Comparison of ENCODE assay signal across 1 cellular context in the genomic region with DNA sequence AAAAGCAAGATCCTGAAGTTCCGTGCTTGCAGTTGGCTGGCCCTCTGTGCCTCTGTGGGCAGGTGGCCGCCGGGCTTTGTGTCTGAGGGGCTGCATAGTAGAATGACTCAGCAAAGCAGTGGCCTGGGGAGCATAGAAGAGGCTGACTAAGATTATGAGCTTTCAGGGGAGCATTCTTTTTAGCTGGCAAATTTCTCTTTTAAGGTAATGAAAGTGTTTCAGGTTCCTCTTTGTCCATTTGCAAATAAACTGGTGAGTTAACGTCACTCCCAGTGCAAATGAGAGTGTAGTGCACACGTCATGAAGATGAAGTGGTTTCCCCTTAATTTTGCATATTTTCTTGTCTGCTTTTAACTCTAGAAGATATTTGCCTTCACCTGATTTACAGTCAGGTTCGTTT.
A peak's percentile ranks its signal among the peaks of the same experiment; 100 is the strongest.
TF ChIP-seq lines count a peak whose summit lies in the region.

No MANE protein-coding gene starts in this region.

TF ChIP-seq in GM12878, 131 proteins besides CTCF, POLR2A, EP300 and RAD21 (continued from another document and continues in another):
- TF ChIP-seq, protein P1, sequence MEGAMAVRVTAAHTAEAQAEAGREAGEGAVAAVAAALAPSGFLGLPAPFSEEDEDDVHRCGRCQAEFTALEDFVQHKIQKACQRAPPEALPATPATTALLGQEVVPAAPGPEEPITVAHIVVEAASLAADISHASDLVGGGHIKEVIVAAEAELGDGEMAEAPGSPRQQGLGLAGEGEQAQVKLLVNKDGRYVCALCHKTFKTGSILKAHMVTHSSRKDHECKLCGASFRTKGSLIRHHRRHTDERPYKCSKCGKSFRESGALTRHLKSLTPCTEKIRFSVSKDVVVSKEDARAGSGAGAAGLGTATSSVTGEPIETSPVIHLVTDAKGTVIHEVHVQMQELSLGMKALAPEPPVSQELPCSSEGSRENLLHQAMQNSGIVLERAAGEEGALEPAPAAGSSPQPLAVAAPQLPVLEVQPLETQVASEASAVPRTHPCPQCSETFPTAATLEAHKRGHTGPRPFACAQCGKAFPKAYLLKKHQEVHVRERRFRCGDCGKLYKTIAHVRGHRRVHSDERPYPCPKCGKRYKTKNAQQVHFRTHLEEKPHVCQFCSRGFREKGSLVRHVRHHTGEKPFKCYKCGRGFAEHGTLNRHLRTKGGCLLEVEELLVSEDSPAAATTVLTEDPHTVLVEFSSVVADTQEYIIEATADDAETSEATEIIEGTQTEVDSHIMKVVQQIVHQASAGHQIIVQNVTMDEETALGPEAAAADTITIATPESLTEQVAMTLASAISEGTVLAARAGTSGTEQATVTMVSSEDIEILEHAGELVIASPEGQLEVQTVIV (IDR thresholded peaks at IDR 0.05; ENCODE audit: borderline replicate concordance, partially characterized antibody), result no peak
- TF ChIP-seq SRF (IDR thresholded peaks at IDR 0.05; ENCODE audit: low read depth in 2 of 2, low read length in 2 of 2) (peak in 1 of 2 experiments; percentile 81; a peak in 1 of 4 replicates), MYC (IDR thresholded peaks at IDR 0.05; ENCODE audit: insufficient read depth, insufficient read length, insufficient replicate concordance, low read length, severe bottlenecking) (no peak), CBX3 (IDR thresholded peaks at IDR 0.05; ENCODE audit: borderline replicate concordance, low read depth) (no peak), ETV6 (conservative IDR thresholded peaks at IDR 0.05 in 1 of 2, IDR thresholded peaks at IDR 0.05 in 1 of 2; ENCODE audit: borderline replicate concordance in 1 of 2, low read depth in 1 of 2) (0 out of 4 replicates have a peak, but pooled peaks of 1 of the 2 experiments have one; percentile 15), STAT1 (conservative IDR thresholded peaks at IDR 0.05) (no peak), POU2F2 (IDR thresholded peaks at IDR 0.05; ENCODE audit: borderline replicate concordance, low read depth, low read length) (peak; percentile 98), KLF5 (IDR thresholded peaks at IDR 0.05; ENCODE audit: partially characterized antibody) (peak; percentile 94), ESRRA (IDR thresholded peaks at IDR 0.05; ENCODE audit: low read length) (no peak; the same call in 1 of the 2 replicates), RBBP5 (conservative IDR thresholded peaks at IDR 0.05) (no peak), CBFB (IDR thresholded peaks at IDR 0.05; ENCODE audit: low read depth) (0 out of 2 replicates have a peak, but pooled peaks have one; percentile 38), MAX (IDR thresholded peaks at IDR 0.05; ENCODE audit: low read depth, low read length) (no peak), ASH2L (IDR thresholded peaks at IDR 0.05; ENCODE audit: borderline replicate concordance, low read depth) (no peak), MXI1 (IDR thresholded peaks at IDR 0.05; ENCODE audit: low read depth, low read length) (peak; percentile 65; the same call in 1 of the 2 replicates), BCL11A (IDR thresholded peaks at IDR 0.05; ENCODE audit: low read depth, low read length) (peak; percentile 90), HDGF (IDR thresholded peaks at IDR 0.05) (no peak), LARP7 (IDR thresholded peaks at IDR 0.05) (no peak), SREBF1 (IDR thresholded peaks at IDR 0.05; ENCODE audit: low read length) (peak; percentile 63; the same call in 1 of the 2 replicates), SMAD5 (IDR thresholded peaks at IDR 0.05; ENCODE audit: low read depth) (no peak), ZNF274 (IDR thresholded peaks at IDR 0.05; ENCODE audit: insufficient read depth, insufficient read length) (no peak), NFXL1 (IDR thresholded peaks at IDR 0.05; ENCODE audit: borderline replicate concordance) (no peak), TCF12 (IDR thresholded peaks at IDR 0.05; ENCODE audit: low read depth, low read length) (peak; percentile 92), DPF2 (IDR thresholded peaks at IDR 0.05) (peak; percentile 94), EZH2 (IDR thresholded peaks at IDR 0.05; ENCODE audit: borderline replicate concordance, control insufficient read depth, low read depth, low read length) (no peak), IRF5 (IDR thresholded peaks at IDR 0.05; ENCODE audit: borderline replicate concordance) (no peak), NR2C2 (IDR thresholded peaks at IDR 0.05; ENCODE audit: borderline replicate concordance, control insufficient read depth, insufficient read length, low read depth) (no peak), YY1 (IDR thresholded peaks at IDR 0.05; ENCODE audit: low read depth, low read length) (peak; percentile 40; the same call in 1 of the 2 replicates), PAX8 (IDR thresholded peaks at IDR 0.05) (no peak), BMI1 (IDR thresholded peaks at IDR 0.05; ENCODE audit: borderline replicate concordance) (peak; percentile 78; the same call in 1 of the 2 replicates), ZNF384 (IDR thresholded peaks at IDR 0.05; ENCODE audit: borderline replicate concordance, low read depth, low read length) (no peak; the same call in 1 of the 2 replicates), CEBPB (IDR thresholded peaks at IDR 0.05; ENCODE audit: borderline replicate concordance in 1 of 2, low read depth in 2 of 2, low read length in 2 of 2) (no peak), TARDBP (IDR thresholded peaks at IDR 0.05; ENCODE audit: borderline replicate concordance) (no peak), BRCA1 (IDR thresholded peaks at IDR 0.05; ENCODE audit: low read depth, low read length) (no peak), POLR2AphosphoS2 (IDR thresholded peaks at IDR 0.05; ENCODE audit: low read depth, low read length) (no peak), ZNF24 (IDR thresholded peaks at IDR 0.05) (0 out of 2 replicates have a peak, but pooled peaks have one; percentile 33), KDM1A (IDR thresholded peaks at IDR 0.05; ENCODE audit: borderline replicate concordance) (no peak)
- TF ChIP-seq, protein P2, sequence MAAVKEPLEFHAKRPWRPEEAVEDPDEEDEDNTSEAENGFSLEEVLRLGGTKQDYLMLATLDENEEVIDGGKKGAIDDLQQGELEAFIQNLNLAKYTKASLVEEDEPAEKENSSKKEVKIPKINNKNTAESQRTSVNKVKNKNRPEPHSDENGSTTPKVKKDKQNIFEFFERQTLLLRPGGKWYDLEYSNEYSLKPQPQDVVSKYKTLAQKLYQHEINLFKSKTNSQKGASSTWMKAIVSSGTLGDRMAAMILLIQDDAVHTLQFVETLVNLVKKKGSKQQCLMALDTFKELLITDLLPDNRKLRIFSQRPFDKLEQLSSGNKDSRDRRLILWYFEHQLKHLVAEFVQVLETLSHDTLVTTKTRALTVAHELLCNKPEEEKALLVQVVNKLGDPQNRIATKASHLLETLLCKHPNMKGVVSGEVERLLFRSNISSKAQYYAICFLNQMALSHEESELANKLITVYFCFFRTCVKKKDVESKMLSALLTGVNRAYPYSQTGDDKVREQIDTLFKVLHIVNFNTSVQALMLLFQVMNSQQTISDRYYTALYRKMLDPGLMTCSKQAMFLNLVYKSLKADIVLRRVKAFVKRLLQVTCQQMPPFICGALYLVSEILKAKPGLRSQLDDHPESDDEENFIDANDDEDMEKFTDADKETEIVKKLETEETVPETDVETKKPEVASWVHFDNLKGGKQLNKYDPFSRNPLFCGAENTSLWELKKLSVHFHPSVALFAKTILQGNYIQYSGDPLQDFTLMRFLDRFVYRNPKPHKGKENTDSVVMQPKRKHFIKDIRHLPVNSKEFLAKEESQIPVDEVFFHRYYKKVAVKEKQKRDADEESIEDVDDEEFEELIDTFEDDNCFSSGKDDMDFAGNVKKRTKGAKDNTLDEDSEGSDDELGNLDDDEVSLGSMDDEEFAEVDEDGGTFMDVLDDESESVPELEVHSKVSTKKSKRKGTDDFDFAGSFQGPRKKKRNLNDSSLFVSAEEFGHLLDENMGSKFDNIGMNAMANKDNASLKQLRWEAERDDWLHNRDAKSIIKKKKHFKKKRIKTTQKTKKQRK (IDR thresholded peaks at IDR 0.05; ENCODE audit: low read depth, low read length), result no peak
- TF ChIP-seq, protein P3, sequence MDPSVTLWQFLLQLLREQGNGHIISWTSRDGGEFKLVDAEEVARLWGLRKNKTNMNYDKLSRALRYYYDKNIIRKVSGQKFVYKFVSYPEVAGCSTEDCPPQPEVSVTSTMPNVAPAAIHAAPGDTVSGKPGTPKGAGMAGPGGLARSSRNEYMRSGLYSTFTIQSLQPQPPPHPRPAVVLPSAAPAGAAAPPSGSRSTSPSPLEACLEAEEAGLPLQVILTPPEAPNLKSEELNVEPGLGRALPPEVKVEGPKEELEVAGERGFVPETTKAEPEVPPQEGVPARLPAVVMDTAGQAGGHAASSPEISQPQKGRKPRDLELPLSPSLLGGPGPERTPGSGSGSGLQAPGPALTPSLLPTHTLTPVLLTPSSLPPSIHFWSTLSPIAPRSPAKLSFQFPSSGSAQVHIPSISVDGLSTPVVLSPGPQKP (IDR thresholded peaks at IDR 0.05; ENCODE audit: low read depth, low read length), result no peak
- TF ChIP-seq, protein P4, sequence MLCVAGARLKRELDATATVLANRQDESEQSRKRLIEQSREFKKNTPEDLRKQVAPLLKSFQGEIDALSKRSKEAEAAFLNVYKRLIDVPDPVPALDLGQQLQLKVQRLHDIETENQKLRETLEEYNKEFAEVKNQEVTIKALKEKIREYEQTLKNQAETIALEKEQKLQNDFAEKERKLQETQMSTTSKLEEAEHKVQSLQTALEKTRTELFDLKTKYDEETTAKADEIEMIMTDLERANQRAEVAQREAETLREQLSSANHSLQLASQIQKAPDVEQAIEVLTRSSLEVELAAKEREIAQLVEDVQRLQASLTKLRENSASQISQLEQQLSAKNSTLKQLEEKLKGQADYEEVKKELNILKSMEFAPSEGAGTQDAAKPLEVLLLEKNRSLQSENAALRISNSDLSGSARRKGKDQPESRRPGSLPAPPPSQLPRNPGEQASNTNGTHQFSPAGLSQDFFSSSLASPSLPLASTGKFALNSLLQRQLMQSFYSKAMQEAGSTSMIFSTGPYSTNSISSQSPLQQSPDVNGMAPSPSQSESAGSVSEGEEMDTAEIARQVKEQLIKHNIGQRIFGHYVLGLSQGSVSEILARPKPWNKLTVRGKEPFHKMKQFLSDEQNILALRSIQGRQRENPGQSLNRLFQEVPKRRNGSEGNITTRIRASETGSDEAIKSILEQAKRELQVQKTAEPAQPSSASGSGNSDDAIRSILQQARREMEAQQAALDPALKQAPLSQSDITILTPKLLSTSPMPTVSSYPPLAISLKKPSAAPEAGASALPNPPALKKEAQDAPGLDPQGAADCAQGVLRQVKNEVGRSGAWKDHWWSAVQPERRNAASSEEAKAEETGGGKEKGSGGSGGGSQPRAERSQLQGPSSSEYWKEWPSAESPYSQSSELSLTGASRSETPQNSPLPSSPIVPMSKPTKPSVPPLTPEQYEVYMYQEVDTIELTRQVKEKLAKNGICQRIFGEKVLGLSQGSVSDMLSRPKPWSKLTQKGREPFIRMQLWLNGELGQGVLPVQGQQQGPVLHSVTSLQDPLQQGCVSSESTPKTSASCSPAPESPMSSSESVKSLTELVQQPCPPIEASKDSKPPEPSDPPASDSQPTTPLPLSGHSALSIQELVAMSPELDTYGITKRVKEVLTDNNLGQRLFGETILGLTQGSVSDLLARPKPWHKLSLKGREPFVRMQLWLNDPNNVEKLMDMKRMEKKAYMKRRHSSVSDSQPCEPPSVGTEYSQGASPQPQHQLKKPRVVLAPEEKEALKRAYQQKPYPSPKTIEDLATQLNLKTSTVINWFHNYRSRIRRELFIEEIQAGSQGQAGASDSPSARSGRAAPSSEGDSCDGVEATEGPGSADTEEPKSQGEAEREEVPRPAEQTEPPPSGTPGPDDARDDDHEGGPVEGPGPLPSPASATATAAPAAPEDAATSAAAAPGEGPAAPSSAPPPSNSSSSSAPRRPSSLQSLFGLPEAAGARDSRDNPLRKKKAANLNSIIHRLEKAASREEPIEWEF (IDR thresholded peaks at IDR 0.05; ENCODE audit: insufficient replicate concordance, low read depth, low read length), result no peak
- TF ChIP-seq, protein P5, sequence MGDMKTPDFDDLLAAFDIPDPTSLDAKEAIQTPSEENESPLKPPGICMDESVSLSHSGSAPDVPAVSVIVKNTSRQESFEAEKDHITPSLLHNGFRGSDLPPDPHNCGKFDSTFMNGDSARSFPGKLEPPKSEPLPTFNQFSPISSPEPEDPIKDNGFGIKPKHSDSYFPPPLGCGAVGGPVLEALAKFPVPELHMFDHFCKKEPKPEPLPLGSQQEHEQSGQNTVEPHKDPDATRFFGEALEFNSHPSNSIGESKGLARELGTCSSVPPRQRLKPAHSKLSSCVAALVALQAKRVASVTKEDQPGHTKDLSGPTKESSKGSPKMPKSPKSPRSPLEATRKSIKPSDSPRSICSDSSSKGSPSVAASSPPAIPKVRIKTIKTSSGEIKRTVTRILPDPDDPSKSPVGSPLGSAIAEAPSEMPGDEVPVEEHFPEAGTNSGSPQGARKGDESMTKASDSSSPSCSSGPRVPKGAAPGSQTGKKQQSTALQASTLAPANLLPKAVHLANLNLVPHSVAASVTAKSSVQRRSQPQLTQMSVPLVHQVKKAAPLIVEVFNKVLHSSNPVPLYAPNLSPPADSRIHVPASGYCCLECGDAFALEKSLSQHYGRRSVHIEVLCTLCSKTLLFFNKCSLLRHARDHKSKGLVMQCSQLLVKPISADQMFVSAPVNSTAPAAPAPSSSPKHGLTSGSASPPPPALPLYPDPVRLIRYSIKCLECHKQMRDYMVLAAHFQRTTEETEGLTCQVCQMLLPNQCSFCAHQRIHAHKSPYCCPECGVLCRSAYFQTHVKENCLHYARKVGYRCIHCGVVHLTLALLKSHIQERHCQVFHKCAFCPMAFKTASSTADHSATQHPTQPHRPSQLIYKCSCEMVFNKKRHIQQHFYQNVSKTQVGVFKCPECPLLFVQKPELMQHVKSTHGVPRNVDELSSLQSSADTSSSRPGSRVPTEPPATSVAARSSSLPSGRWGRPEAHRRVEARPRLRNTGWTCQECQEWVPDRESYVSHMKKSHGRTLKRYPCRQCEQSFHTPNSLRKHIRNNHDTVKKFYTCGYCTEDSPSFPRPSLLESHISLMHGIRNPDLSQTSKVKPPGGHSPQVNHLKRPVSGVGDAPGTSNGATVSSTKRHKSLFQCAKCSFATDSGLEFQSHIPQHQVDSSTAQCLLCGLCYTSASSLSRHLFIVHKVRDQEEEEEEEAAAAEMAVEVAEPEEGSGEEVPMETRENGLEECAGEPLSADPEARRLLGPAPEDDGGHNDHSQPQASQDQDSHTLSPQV (IDR thresholded peaks at IDR 0.05), result peak; percentile 94; the same call in 1 of the 2 replicates
